Comparison of ENCODE assay signal across 1 cellular context in genomic region chr4:2839060-2839459, GRCh38.
A peak's percentile ranks its signal among the peaks of the same experiment; 100 is the strongest.
TF ChIP-seq lines count a peak whose summit lies in the region.

No MANE protein-coding gene starts in this region.

TF ChIP-seq in K562, 482 proteins besides CTCF, POLR2A, EP300 and RAD21:
- TF ChIP-seq HDGF (IDR thresholded peaks at IDR 0.05) (no peak), BRCA1 (IDR thresholded peaks at IDR 0.05) (no peak), BRCA1 (CRISPR knock-in tag; IDR thresholded peaks at IDR 0.05) (no peak), ZNF740 (CRISPR knock-in tag; IDR thresholded peaks at IDR 0.05) (no peak), ZNF740 (tag; IDR thresholded peaks at IDR 0.05) (no peak), PBX2 (CRISPR knock-in tag; IDR thresholded peaks at IDR 0.05; ENCODE audit: low read depth) (no peak), PBX2 (tag; conservative IDR thresholded peaks at IDR 0.05; ENCODE audit: low read depth) (no peak), ZNF121 (CRISPR knock-in tag; conservative IDR thresholded peaks at IDR 0.05) (peak; percentile 58), ZZZ3 (IDR thresholded peaks at IDR 0.05) (no peak)
